ENCODE assay signal across 15 cellular contexts in the genomic region with DNA sequence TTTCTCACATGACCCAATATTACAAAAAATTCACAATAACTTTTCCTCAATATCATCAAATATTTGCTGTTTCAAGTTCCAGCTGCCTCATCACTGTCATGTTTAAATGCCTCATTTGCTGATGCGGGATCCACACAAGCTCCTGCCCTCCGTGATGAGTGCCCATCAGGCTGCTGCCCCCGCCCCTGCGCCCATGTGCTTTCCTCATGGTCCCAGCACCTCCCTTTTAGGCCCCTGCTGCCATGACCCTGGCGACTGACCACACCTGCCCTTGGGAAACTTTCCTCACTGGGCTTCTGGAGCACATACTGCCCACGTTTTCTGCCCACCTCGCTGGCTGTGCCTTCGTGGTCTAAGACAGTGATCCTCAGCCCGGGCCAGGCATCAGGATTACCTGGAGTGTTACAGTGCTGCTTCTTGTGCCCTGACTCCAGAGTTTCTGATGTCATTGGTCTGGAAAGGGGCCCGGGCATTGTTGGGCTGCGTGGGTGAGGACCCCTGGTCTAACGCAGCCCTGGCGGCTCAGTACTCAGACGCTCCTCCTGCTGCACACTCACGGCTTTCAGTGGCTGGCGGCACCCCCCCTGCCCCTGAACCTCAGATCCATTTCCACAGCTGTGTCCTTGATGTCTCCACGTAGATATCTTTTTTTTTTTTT. TPM values are rescaled to one million over a fixed set of nuclear protein-coding genes. Genes with fewer than 3 reads are reported as not detected.
DNase-seq lines count a peak whose midpoint lies in the region; ATAC-seq and TF ChIP-seq lines count a peak whose summit lies in the region.
"Had no signal": no experiment of that assay in that cellular context is flagged by ENCODE, and none has a peak within 500 bp of the region (broad histone marks: within the 10 kb centered on the region; RNA-seq: fewer than 3 reads in every experiment).

No MANE protein-coding gene starts in this region.

- intact Hi-C loops in right lobe of liver (cut with DNase I): no loop called here
- intact Hi-C loops in left lung (cut with DNase I): no loop called here
- intact Hi-C loops in natural killer cell (cut with micrococcal nuclease): no loop called here

- H3K27me3 Mint-ChIP-seq in natural killer cell (ENCODE audit: low read depth in 2 of 2): no peaks in the 10 kb centered on the region

- H3K9me3 Mint-ChIP-seq in natural killer cell: no peaks in the 10 kb centered on the region

- DNase-seq in right lobe of liver (no peak), left lung (peak in 1 of 2 donors; percentile 45), left lobe of liver (ENCODE audit: low spot score) (no peak), natural killer cell (no peak), AG08395 (ENCODE audit: low spot score) (no peak)
- DNase-seq: MG63; nucleus accumbens; stimulated activated CD4-positive, alpha-beta T cell treated with anti-CD3 and anti-CD28 coated beads, Interleukin-4, amount 100 ng/mL, for 4 hours; substantia nigra had no signal

- H3K4me3 ChIP-seq in liver (ENCODE audit: low read depth in 1 of 3, low read length in 3 of 3) (no peak overlapping the region), right lobe of liver (no peak overlapping the region), left lung (no peak overlapping the region), skeletal muscle tissue (ENCODE audit: low read length in 3 of 3) (no peak overlapping the region)
- H3K4me3 ChIP-seq: MG63 had no signal

- peak overlapping the region; percentile 40 to 54 for H3K27ac ChIP-seq in liver (ENCODE audit: low read depth in 1 of 2, low read length in 2 of 2)
- peak overlapping the region in 1 of 3 donors; percentile 72 for H3K27ac ChIP-seq in right lobe of liver
- peak overlapping the region; percentile 70 to 88 for H3K27ac ChIP-seq in left lung
- peak overlapping the region; percentile 89 for H3K27ac ChIP-seq in skeletal muscle tissue (ENCODE audit: low read depth, low read length)

- no peak for ATAC-seq in right lobe of liver
- ATAC-seq in left lung: no peak
- no peak for ATAC-seq in left lobe of liver
- ATAC-seq in GM18498 (IDR thresholded peaks at IDR 0.05; ENCODE audit: unreplicated experiment): no peak
- ATAC-seq in natural killer cell: no peak

- no peaks in the 10 kb centered on the region for H3K27me3 ChIP-seq in liver (ENCODE audit: control insufficient read depth in 4 of 4, insufficient read depth in 4 of 4, low read length in 3 of 4)
- no peaks in the 10 kb centered on the region for H3K27me3 ChIP-seq in right lobe of liver
- no peaks in the 10 kb centered on the region for H3K27me3 ChIP-seq in left lung
- no peaks in the 10 kb centered on the region for H3K27me3 ChIP-seq in skeletal muscle tissue (ENCODE audit: control insufficient read depth in 3 of 3, insufficient read depth in 3 of 3, low read length in 3 of 3)
- H3K27me3 ChIP-seq: MG63 had no signal

- H3K36me3 Mint-ChIP-seq in natural killer cell: no peaks in the 10 kb centered on the region

- TF ChIP-seq POLR2A in right lobe of liver (IDR thresholded peaks at IDR 0.05): no peak

- H3K27ac Mint-ChIP-seq in natural killer cell: peak overlapping the region in 1 of 2 donors; percentile 1

- TF ChIP-seq CTCF in liver (IDR thresholded peaks at IDR 0.05; ENCODE audit: low read depth, low read length, missing input control) (no peak), right lobe of liver (IDR thresholded peaks at IDR 0.05) (no peak), left lung (IDR thresholded peaks at IDR 0.05) (no peak), natural killer cell (IDR thresholded peaks at IDR 0.05) (no peak)

- H3K9me3 ChIP-seq in liver (ENCODE audit: control insufficient read depth in 4 of 4, low read length in 3 of 4) (no peaks in the 10 kb centered on the region), right lobe of liver (no peaks in the 10 kb centered on the region), left lung (no peaks in the 10 kb centered on the region), skeletal muscle tissue (ENCODE audit: control insufficient read depth in 3 of 3, low read length in 3 of 3) (no peaks in the 10 kb centered on the region)
- H3K9me3 ChIP-seq: MG63 had no signal

- TF ChIP-seq RAD21 in liver (IDR thresholded peaks at IDR 0.05): no peak

- H3K4me3 Mint-ChIP-seq in natural killer cell: no peak overlapping the region

- H3K36me3 ChIP-seq in liver (ENCODE audit: control insufficient read depth in 4 of 4, insufficient read depth in 3 of 4, low read depth in 1 of 4, low read length in 3 of 4): peaks cover 0 to 1% (median 0%) of the 10 kb centered on the region in 4 donors
- H3K36me3 ChIP-seq in right lobe of liver: no peaks in the 10 kb centered on the region
- peaks cover 0 to 8% of the 10 kb centered on the region in 2 donors for H3K36me3 ChIP-seq in left lung
- H3K36me3 ChIP-seq in skeletal muscle tissue (ENCODE audit: control insufficient read depth in 3 of 3, insufficient read depth in 3 of 3, low read length in 3 of 3): peaks cover 0 to 6% (median 4%) of the 10 kb centered on the region in 3 donors

- peaks cover 8 to 28% of the 10 kb centered on the region in 2 donors for H3K4me1 Mint-ChIP-seq in natural killer cell

- peaks cover 0 to 12% (median 0%) of the 10 kb centered on the region in 4 donors for H3K4me1 ChIP-seq in liver (ENCODE audit: control insufficient read depth in 4 of 4, insufficient read depth in 4 of 4, low read length in 3 of 4)
- H3K4me1 ChIP-seq in right lobe of liver: peaks cover 0 to 13% (median 1%) of the 10 kb centered on the region in 4 donors
- peaks cover 32 to 63% of the 10 kb centered on the region in 2 donors for H3K4me1 ChIP-seq in left lung
- peaks cover 56 to 83% (median 64%) of the 10 kb centered on the region in 3 donors for H3K4me1 ChIP-seq in skeletal muscle tissue (ENCODE audit: control insufficient read depth in 3 of 3, insufficient read depth in 3 of 3, low read length in 3 of 3)

- 95% methylated on average over 17 of the region's 17 CpGs for WGBS in liver
- WGBS in right lobe of liver (ENCODE audit: insufficient coverage, low coverage, low lambda C conversion rate, missing lambda C conversion rate): 79% methylated on average over 7 of the region's 17 CpGs

- H3K9ac ChIP-seq in liver (ENCODE audit: low read depth in 1 of 2, low read length in 2 of 2): no peak overlapping the region
- H3K9ac ChIP-seq in skeletal muscle tissue (ENCODE audit: low read depth in 1 of 3, low read length in 3 of 3): peak overlapping the region in 1 of 3 donors; percentile 28

TF ChIP-seq in liver, 16 proteins besides CTCF, POLR2A, EP300 and RAD21 (continues in another document):
- TF ChIP-seq TAF1 (conservative IDR thresholded peaks at IDR 0.05) (no peak), SP1 (IDR thresholded peaks at IDR 0.05) (no peak), RXRA (IDR thresholded peaks at IDR 0.05) (no peak), HNF4A (conservative IDR thresholded peaks at IDR 0.05) (no peak), FOXA1 (IDR thresholded peaks at IDR 0.05) (no peak), YY1 (IDR thresholded peaks at IDR 0.05) (no peak), FOXA2 (IDR thresholded peaks at IDR 0.05) (no peak)
- TF ChIP-seq, protein P1, sequence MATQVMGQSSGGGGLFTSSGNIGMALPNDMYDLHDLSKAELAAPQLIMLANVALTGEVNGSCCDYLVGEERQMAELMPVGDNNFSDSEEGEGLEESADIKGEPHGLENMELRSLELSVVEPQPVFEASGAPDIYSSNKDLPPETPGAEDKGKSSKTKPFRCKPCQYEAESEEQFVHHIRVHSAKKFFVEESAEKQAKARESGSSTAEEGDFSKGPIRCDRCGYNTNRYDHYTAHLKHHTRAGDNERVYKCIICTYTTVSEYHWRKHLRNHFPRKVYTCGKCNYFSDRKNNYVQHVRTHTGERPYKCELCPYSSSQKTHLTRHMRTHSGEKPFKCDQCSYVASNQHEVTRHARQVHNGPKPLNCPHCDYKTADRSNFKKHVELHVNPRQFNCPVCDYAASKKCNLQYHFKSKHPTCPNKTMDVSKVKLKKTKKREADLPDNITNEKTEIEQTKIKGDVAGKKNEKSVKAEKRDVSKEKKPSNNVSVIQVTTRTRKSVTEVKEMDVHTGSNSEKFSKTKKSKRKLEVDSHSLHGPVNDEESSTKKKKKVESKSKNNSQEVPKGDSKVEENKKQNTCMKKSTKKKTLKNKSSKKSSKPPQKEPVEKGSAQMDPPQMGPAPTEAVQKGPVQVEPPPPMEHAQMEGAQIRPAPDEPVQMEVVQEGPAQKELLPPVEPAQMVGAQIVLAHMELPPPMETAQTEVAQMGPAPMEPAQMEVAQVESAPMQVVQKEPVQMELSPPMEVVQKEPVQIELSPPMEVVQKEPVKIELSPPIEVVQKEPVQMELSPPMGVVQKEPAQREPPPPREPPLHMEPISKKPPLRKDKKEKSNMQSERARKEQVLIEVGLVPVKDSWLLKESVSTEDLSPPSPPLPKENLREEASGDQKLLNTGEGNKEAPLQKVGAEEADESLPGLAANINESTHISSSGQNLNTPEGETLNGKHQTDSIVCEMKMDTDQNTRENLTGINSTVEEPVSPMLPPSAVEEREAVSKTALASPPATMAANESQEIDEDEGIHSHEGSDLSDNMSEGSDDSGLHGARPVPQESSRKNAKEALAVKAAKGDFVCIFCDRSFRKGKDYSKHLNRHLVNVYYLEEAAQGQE (IDR thresholded peaks at IDR 0.05): no peak
- TF ChIP-seq, protein P2, sequence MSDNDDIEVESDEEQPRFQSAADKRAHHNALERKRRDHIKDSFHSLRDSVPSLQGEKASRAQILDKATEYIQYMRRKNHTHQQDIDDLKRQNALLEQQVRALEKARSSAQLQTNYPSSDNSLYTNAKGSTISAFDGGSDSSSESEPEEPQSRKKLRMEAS (IDR thresholded peaks at IDR 0.05): no peak

RNA-seq across cellular contexts. Expression of a gene that starts 20.5 kb away (rescaled TPM):
- total RNA-seq in liver (10 to 100 TPM; 18.9 to 22.6 TPM), right lobe of liver (10 to 100 TPM; 15.6 to 27.9 (median 20.2) TPM), left lung (10 to 100 TPM; 72.9 to 86.8 TPM), skeletal muscle tissue (36.0 TPM), left lobe of liver (22.0 TPM), natural killer cell (10 to 100 TPM; 47.8 to 61.0 (median 50.9) TPM)
- 10 to 100 TPM in 1 of 2 donors, 1 to 10 TPM in 1; 4.1 to 15.1 TPM for polyA plus RNA-seq in liver

RNA-seq across cellular contexts. Expression of a gene that starts 31.4 kb away (rescaled TPM):
- 1 to 10 TPM in 1 of 2 donors, under 1 TPM in 1; 0.79 to 7.3 TPM for total RNA-seq in liver
- polyA plus RNA-seq in liver: 1 to 10 TPM; 1.8 to 3.1 TPM
- 10 to 100 TPM in 1 of 6 experiments, 1 to 10 TPM in 4, under 1 TPM in 1; 0.69 to 11.6 (median 3.2) TPM for total RNA-seq in right lobe of liver
- 1 to 10 TPM; 1.4 to 2.6 TPM for total RNA-seq in left lung
- total RNA-seq in skeletal muscle tissue: 1.6 TPM
- total RNA-seq in left lobe of liver: 12.3 TPM
- total RNA-seq in natural killer cell: 1 to 10 TPM in 2 of 3 donors, under 1 TPM in 1; 0.73 to 1.8 (median 1.6) TPM

RNA-seq across cellular contexts. Expression of a gene that starts 37.6 kb away (rescaled TPM):
- 1 to 10 TPM; 5.6 to 5.8 TPM for total RNA-seq in liver
- polyA plus RNA-seq in liver: 10 to 100 TPM; 20.9 to 26.3 TPM
- total RNA-seq in right lobe of liver: 10 to 100 TPM; 15.8 to 33.5 (median 19.1) TPM
- total RNA-seq in left lung: not detected
- not detected for total RNA-seq in skeletal muscle tissue
- 33.0 TPM for total RNA-seq in left lobe of liver
- not detected for total RNA-seq in natural killer cell
- total RNA-seq: bronchial epithelial cell; OCI-LY7; T-helper 1 cell treated with Interleukin-12 subunit alpha and Interleukin-12 subunit beta and Interleukin-4 antibody, amounts not matched to agents 30 ng/mL and 1 ng/mL, for 36 hours had no signal

RNA-seq across cellular contexts. Expression of a gene that starts 53.9 kb away (rescaled TPM):
- total RNA-seq in liver (1 to 10 TPM; 3.6 to 6.4 TPM), right lobe of liver (10 to 100 TPM in 1 of 6 experiments, 1 to 10 TPM in 5; 4.0 to 13.1 (median 6.0) TPM), left lung (10 to 100 TPM; 52.3 to 57.1 TPM), skeletal muscle tissue (7.3 TPM), left lobe of liver (6.2 TPM), natural killer cell (under 1 TPM in 1 of 3 donors, not detected in 2; 0.39 TPM)
- 1 to 10 TPM; 3.6 to 3.8 TPM for polyA plus RNA-seq in liver
- total RNA-seq: OCI-LY7; T-helper 1 cell treated with Interleukin-12 subunit alpha and Interleukin-12 subunit beta and Interleukin-4 antibody, amounts not matched to agents 30 ng/mL and 1 ng/mL, for 36 hours had no signal
